1 cellular context compared by ENCODE assay signal in genomic region chr14:104650057-104650980, GRCh38.
TF ChIP-seq lines count a peak whose summit lies in the region.

No MANE protein-coding gene starts in this region.

TF ChIP-seq in HepG2, 621 proteins besides CTCF, POLR2A, EP300 and RAD21 (continued from another document and continues in another):
- TF ChIP-seq BRF2 (CRISPR knock-in tag; IDR thresholded peaks at IDR 0.05) (no peak), FOXP4 (CRISPR knock-in tag; IDR thresholded peaks at IDR 0.05) (no peak), MNT (IDR thresholded peaks at IDR 0.05) (no peak), SOX6 (IDR thresholded peaks at IDR 0.05) (no peak), SOX6 (CRISPR knock-in tag; IDR thresholded peaks at IDR 0.05) (peak; percentile 43; the same call in 1 of the 2 replicates), FOXA3 (CRISPR knock-in tag; IDR thresholded peaks at IDR 0.05) (no peak), BATF2 (CRISPR knock-in tag; IDR thresholded peaks at IDR 0.05) (0 out of 2 replicates have a peak, but pooled peaks have one; percentile 54), GLI4 (CRISPR knock-in tag; IDR thresholded peaks at IDR 0.05; ENCODE audit: borderline replicate concordance) (no peak), CREM (IDR thresholded peaks at IDR 0.05) (no peak), CREM (CRISPR knock-in tag; IDR thresholded peaks at IDR 0.05) (no peak), ARID2 (CRISPR knock-in tag; IDR thresholded peaks at IDR 0.05; ENCODE audit: borderline replicate concordance) (no peak), ZNF780A (CRISPR knock-in tag; IDR thresholded peaks at IDR 0.05) (0 out of 2 replicates have a peak, but pooled peaks have one; percentile 51), HNRNPLL (IDR thresholded peaks at IDR 0.05; ENCODE audit: low read depth, low read length, poor library complexity, severe bottlenecking) (peak; percentile 40), HMGXB3 (CRISPR knock-in tag; IDR thresholded peaks at IDR 0.05; ENCODE audit: borderline replicate concordance) (no peak), TBX2 (CRISPR knock-in tag; IDR thresholded peaks at IDR 0.05; ENCODE audit: borderline replicate concordance) (no peak), ZBTB46 (CRISPR knock-in tag; IDR thresholded peaks at IDR 0.05; ENCODE audit: borderline replicate concordance) (no peak), ZNF280B (CRISPR knock-in tag; IDR thresholded peaks at IDR 0.05; ENCODE audit: borderline replicate concordance) (no peak), SRF (IDR thresholded peaks at IDR 0.05; ENCODE audit: low read depth, low read length) (no peak), NFRKB (IDR thresholded peaks at IDR 0.05) (no peak), NONO (IDR thresholded peaks at IDR 0.05) (no peak), NONO (CRISPR knock-in tag; conservative IDR thresholded peaks at IDR 0.05) (peak; percentile 76), HNF4A (CRISPR knock-in tag; IDR thresholded peaks at IDR 0.05) (no peak), MTA3 (CRISPR knock-in tag; IDR thresholded peaks at IDR 0.05) (no peak), SMC3 (IDR thresholded peaks at IDR 0.05; ENCODE audit: low read length) (peak; percentile 48; the same call in 1 of the 2 replicates), NR1H2 (CRISPR knock-in tag; IDR thresholded peaks at IDR 0.05; ENCODE audit: borderline replicate concordance, low read depth) (no peak), ZNF441 (CRISPR knock-in tag; IDR thresholded peaks at IDR 0.05; ENCODE audit: borderline replicate concordance) (no peak), TEAD2 (CRISPR knock-in tag; IDR thresholded peaks at IDR 0.05) (no peak), GMEB1 (CRISPR knock-in tag; IDR thresholded peaks at IDR 0.05; ENCODE audit: borderline replicate concordance) (no peak), PITX1 (CRISPR knock-in tag; IDR thresholded peaks at IDR 0.05) (no peak), SP1 (IDR thresholded peaks at IDR 0.05) (no peak), SP1 (CRISPR knock-in tag; IDR thresholded peaks at IDR 0.05) (peak; percentile 16; the same call in 1 of the 2 replicates), ZNF598 (CRISPR knock-in tag; IDR thresholded peaks at IDR 0.05; ENCODE audit: borderline replicate concordance) (no peak), CBX1 (IDR thresholded peaks at IDR 0.05; ENCODE audit: low read depth) (no peak), GABPA (IDR thresholded peaks at IDR 0.05; ENCODE audit: low read depth, low read length) (no peak), GABPA (CRISPR knock-in tag; IDR thresholded peaks at IDR 0.05; ENCODE audit: low read depth) (no peak), IKZF1 (IDR thresholded peaks at IDR 0.05) (no peak), FOXJ3 (CRISPR knock-in tag; IDR thresholded peaks at IDR 0.05; ENCODE audit: borderline replicate concordance) (no peak), E2F2 (CRISPR knock-in tag; IDR thresholded peaks at IDR 0.05; ENCODE audit: borderline replicate concordance) (no peak), MIER3 (CRISPR knock-in tag; IDR thresholded peaks at IDR 0.05; ENCODE audit: borderline replicate concordance) (no peak), ZNF557 (CRISPR knock-in tag; IDR thresholded peaks at IDR 0.05) (no peak), ZNF180 (CRISPR knock-in tag; IDR thresholded peaks at IDR 0.05; ENCODE audit: borderline replicate concordance, low read depth) (no peak), NFE2L2 (IDR thresholded peaks at IDR 0.05; ENCODE audit: low read length) (no peak; the same call in 1 of the 2 replicates)
